1 cellular context compared by ENCODE assay signal in the genomic region with DNA sequence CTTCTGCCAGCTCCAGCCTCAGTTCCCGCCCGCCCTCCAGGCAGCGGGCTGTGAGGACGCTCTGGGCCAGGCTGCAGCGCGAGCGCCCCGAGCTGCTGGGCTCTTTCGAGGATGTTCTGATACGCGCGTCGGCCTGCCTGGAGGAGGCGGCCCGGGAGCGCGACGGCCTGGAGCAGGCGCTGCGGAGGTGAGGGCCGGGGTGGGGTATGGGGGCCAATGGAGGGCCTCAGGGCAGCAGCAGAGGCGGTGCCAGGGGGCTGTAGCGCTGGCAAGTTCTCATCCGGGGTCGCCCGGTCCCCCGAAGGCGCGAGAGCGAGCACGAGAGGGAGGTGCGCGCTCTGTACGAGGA.
TF ChIP-seq lines count a peak whose summit lies in the region.

No MANE protein-coding gene starts in this region.

TF ChIP-seq in HepG2, 621 proteins besides CTCF, POLR2A, EP300 and RAD21:
- TF ChIP-seq MED8 (CRISPR knock-in tag; IDR thresholded peaks at IDR 0.05; ENCODE audit: insufficient replicate concordance) = peak; percentile 34
- peak; percentile 25; the same call in 1 of the 2 replicates for TF ChIP-seq ZNF333 (CRISPR knock-in tag; IDR thresholded peaks at IDR 0.05; ENCODE audit: borderline replicate concordance)
- TF ChIP-seq RBM39 (IDR thresholded peaks at IDR 0.05; ENCODE audit: low read depth, low read length, poor library complexity, severe bottlenecking) = no peak
- TF ChIP-seq MED1 (CRISPR knock-in tag; IDR thresholded peaks at IDR 0.05) = no peak
- TF ChIP-seq, protein P1, sequence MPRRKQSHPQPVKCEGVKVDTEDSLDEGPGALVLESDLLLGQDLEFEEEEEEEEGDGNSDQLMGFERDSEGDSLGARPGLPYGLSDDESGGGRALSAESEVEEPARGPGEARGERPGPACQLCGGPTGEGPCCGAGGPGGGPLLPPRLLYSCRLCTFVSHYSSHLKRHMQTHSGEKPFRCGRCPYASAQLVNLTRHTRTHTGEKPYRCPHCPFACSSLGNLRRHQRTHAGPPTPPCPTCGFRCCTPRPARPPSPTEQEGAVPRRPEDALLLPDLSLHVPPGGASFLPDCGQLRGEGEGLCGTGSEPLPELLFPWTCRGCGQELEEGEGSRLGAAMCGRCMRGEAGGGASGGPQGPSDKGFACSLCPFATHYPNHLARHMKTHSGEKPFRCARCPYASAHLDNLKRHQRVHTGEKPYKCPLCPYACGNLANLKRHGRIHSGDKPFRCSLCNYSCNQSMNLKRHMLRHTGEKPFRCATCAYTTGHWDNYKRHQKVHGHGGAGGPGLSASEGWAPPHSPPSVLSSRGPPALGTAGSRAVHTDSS (CRISPR knock-in tag; conservative IDR thresholded peaks at IDR 0.05) = no peak
- no peak for TF ChIP-seq RFX1 (IDR thresholded peaks at IDR 0.05)
- TF ChIP-seq, protein P2, sequence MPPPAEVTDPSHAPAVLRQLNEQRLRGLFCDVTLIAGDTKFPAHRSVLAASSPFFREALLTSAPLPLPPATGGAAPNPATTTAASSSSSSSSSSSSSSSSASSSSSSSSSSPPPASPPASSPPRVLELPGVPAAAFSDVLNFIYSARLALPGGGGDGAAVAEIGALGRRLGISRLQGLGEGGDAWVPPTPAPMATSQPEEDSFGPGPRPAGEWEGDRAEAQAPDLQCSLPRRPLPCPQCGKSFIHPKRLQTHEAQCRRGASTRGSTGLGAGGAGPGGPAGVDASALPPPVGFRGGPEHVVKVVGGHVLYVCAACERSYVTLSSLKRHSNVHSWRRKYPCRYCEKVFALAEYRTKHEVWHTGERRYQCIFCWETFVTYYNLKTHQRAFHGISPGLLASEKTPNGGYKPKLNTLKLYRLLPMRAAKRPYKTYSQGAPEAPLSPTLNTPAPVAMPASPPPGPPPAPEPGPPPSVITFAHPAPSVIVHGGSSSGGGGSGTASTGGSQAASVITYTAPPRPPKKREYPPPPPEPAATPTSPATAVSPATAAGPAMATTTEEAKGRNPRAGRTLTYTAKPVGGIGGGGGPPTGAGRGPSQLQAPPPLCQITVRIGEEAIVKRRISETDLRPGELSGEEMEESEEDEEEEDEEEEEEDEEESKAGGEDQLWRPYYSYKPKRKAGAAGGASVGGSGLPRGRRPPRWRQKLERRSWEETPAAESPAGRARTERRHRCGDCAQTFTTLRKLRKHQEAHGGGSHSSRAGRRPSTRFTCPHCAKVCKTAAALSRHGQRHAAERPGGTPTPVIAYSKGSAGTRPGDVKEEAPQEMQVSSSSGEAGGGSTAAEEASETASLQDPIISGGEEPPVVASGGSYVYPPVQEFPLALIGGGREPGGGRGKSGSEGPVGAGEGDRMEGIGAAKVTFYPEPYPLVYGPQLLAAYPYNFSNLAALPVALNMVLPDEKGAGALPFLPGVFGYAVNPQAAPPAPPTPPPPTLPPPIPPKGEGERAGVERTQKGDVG (CRISPR knock-in tag; IDR thresholded peaks at IDR 0.05; ENCODE audit: borderline replicate concordance) = 0 out of 2 replicates have a peak, but pooled peaks have one; percentile 24
- TF ChIP-seq ADNP (CRISPR knock-in tag; IDR thresholded peaks at IDR 0.05) = no peak
- TF ChIP-seq MXI1 (IDR thresholded peaks at IDR 0.05; ENCODE audit: borderline replicate concordance, low read depth, low read length) = no peak
- no peak for TF ChIP-seq BATF2 (CRISPR knock-in tag; IDR thresholded peaks at IDR 0.05)
- TF ChIP-seq HIVEP1 (CRISPR knock-in tag; IDR thresholded peaks at IDR 0.05) = 0 out of 2 replicates have a peak, but pooled peaks have one; percentile 6
- 0 out of 2 replicates have a peak, but pooled peaks have one; percentile 23 for TF ChIP-seq ESRRA (CRISPR knock-in tag; IDR thresholded peaks at IDR 0.05; ENCODE audit: low read depth)
- peak; percentile 90 for TF ChIP-seq ZBTB33 (CRISPR knock-in tag; IDR thresholded peaks at IDR 0.05)
- TF ChIP-seq PHF21A (CRISPR knock-in tag; IDR thresholded peaks at IDR 0.05) = 0 out of 2 replicates have a peak, but pooled peaks have one; percentile 4
- TF ChIP-seq, protein P3, sequence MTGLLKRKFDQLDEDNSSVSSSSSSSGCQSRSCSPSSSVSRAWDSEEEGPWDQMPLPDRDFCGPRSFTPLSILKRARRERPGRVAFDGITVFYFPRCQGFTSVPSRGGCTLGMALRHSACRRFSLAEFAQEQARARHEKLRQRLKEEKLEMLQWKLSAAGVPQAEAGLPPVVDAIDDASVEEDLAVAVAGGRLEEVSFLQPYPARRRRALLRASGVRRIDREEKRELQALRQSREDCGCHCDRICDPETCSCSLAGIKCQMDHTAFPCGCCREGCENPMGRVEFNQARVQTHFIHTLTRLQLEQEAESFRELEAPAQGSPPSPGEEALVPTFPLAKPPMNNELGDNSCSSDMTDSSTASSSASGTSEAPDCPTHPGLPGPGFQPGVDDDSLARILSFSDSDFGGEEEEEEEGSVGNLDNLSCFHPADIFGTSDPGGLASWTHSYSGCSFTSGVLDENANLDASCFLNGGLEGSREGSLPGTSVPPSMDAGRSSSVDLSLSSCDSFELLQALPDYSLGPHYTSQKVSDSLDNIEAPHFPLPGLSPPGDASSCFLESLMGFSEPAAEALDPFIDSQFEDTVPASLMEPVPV (CRISPR knock-in tag; IDR thresholded peaks at IDR 0.05) = 0 out of 2 replicates have a peak, but pooled peaks have one; percentile 20
- peak; percentile 7; the same call in 1 of the 2 replicates for TF ChIP-seq HNRNPL (IDR thresholded peaks at IDR 0.05; ENCODE audit: low read depth, low read length)
- no peak for TF ChIP-seq FLYWCH1 (CRISPR knock-in tag; IDR thresholded peaks at IDR 0.05)
- no peak for TF ChIP-seq HCFC1 (IDR thresholded peaks at IDR 0.05; ENCODE audit: low read depth, low read length)
- peak; percentile 49; the same call in 1 of the 2 replicates for TF ChIP-seq MEIS1 (CRISPR knock-in tag; IDR thresholded peaks at IDR 0.05; ENCODE audit: borderline replicate concordance)
- TF ChIP-seq ZSCAN21 (CRISPR knock-in tag; IDR thresholded peaks at IDR 0.05; ENCODE audit: borderline replicate concordance) = no peak
- TF ChIP-seq, protein P4, sequence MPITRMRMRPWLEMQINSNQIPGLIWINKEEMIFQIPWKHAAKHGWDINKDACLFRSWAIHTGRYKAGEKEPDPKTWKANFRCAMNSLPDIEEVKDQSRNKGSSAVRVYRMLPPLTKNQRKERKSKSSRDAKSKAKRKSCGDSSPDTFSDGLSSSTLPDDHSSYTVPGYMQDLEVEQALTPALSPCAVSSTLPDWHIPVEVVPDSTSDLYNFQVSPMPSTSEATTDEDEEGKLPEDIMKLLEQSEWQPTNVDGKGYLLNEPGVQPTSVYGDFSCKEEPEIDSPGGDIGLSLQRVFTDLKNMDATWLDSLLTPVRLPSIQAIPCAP (CRISPR knock-in tag; IDR thresholded peaks at IDR 0.05; ENCODE audit: low read depth) = no peak
- no peak for TF ChIP-seq DZIP1 (CRISPR knock-in tag; IDR thresholded peaks at IDR 0.05)
- TF ChIP-seq ZBTB38 (CRISPR knock-in tag; IDR thresholded peaks at IDR 0.05) = peak; percentile 82; the same call in 1 of the 2 replicates
